Comparison of ENCODE assay signal across 24 cellular contexts in the genomic region with DNA sequence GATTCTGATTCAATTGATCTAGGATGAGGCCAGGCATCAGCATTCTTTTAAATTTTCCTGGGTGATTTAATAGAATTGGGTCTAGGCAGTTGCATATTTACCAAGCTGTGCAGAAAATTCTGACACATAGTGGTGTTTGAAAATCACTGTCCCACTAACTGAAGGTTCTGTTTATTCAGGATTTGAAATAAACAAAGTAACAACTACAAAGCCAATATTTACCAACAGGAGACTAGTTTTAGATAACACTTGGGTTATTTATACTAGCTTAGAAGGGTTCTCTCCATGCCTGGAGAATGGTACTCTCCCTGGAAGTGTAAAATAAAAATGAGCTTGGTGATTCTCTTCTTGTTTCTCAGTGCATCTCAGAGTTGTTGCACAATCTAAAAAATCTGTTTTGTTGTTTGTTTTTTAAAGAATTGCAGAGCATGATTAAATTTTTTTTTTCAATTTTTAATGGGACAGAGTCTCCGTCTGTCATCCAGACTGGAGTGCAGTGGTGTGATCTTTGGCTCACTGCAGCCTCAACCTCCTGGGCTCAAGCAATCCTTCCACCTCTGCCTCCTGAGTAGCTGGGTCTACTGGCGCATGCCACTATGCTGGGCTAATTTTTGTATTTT. TPM values are rescaled to one million over a fixed set of nuclear protein-coding genes. Genes with fewer than 3 reads are reported as not detected.
"Had no signal": no experiment of that assay in that cellular context is flagged by ENCODE, and none has a peak within 500 bp of the region (broad histone marks: within the 10 kb centered on the region; RNA-seq: fewer than 3 reads in every experiment).

No MANE protein-coding gene starts in this region.

- H3K27me3 ChIP-seq: gastroesophageal sphincter, left lung, neural progenitor cell, ovary, right atrium auricular region, suprapubic skin, thyroid gland had no signal

- H3K9ac ChIP-seq: neural progenitor cell had no signal

- DNase-seq: effector CD4-positive, alpha-beta T cell; endodermal cell; erythroblast; glutamatergic neuron; islet precursor cell; left lung; lower lobe of right lung; nucleus accumbens; ovary; stimulated activated CD4-positive, alpha-beta T cell treated with anti-CD3 and anti-CD28 coated beads, Interleukin-4, amount 100 ng/mL, for 1 hour; stimulated activated CD8-positive, alpha-beta memory T cell treated with anti-CD3 and anti-CD28 coated beads, Interleukin-4, amount 100 ng/mL, for 48 hours; stimulated activated naive CD8-positive, alpha-beta T cell treated with anti-CD3 and anti-CD28 coated beads, Interleukin-15, Interleukin-2, amounts not matched to agents 100 U/mL and 50 U/mL, for 24 hours; thyroid gland had no signal

- FAIRE-seq: endothelial cell of umbilical vein, urothelium cell line had no signal

- H3K4me2 ChIP-seq: neural progenitor cell had no signal

- H3K9me3 ChIP-seq: gastroesophageal sphincter, left lung, lower lobe of right lung, ovary, right atrium auricular region, suprapubic skin, thyroid gland had no signal

- H3K4me1 ChIP-seq: gastroesophageal sphincter, left lung, lower lobe of right lung, right atrium auricular region, suprapubic skin, thyroid gland had no signal

- H3K4me3 ChIP-seq: coronary artery, gastroesophageal sphincter, left lung, lower lobe of right lung, neural progenitor cell, ovary, right atrium auricular region, suprapubic skin, thyroid gland had no signal

- H3K36me3 ChIP-seq: gastroesophageal sphincter, left lung, lower lobe of right lung, neural progenitor cell, ovary, right atrium auricular region, suprapubic skin, thyroid gland had no signal

- H3K27ac ChIP-seq: coronary artery, gastroesophageal sphincter, left lung, lower lobe of right lung, neural progenitor cell, ovary, right atrium auricular region, suprapubic skin, thyroid gland had no signal

- ATAC-seq: gastroesophageal sphincter; left lung; lower lobe of right lung; natural killer cell treated with Interleukin-12 subunit alpha and Interleukin-12 subunit beta and Interleukin-15 and Interleukin-18, amount 100 ng/mL, for 72 hours; stimulated activated effector memory CD8-positive, alpha-beta T cell treated with anti-CD3 and anti-CD28 coated beads, Interleukin-12 subunit alpha, Interleukin-12 subunit beta, amount 100 ng/mL, for 72 hours; stimulated activated naive CD8-positive, alpha-beta T cell treated with anti-CD3 and anti-CD28 coated beads, Interleukin-15, Interleukin-2, amounts not matched to agents 100 U/mL and 50 U/mL, for 24 hours had no signal

- H2AFZ ChIP-seq: neural progenitor cell had no signal

RNA-seq across cellular contexts. Expression of gene BEST3, which starts 16.9 kb away (rescaled TPM):
- total RNA-seq: endodermal cell; fibroblast of lung; left lung; lower lobe of right lung; natural killer cell treated with Interleukin-12 subunit alpha and Interleukin-12 subunit beta and Interleukin-15 and Interleukin-18, amount 100 ng/mL, for 72 hours; ovary; posterior vena cava had no signal
- polyA plus RNA-seq: fibroblast of lung had no signal
